In the genomic region with DNA sequence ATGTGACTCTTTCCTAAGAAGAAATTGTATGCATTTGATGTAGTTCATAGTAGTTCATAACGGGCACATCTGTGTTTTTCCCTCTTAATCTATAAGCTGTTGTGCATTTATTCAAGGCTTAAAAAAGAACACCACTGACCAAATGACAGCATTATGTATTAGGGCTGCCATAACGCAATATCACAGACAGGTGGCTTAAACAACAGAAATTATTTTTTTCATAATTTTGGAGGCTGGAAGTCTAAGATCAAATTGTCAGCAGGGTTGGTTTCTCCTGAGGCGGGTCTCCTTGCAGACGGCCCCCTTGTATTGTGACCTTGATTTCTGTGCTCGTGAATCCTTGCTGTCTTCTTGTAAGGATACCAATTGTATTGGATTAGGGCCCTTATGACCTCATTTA, we compare ENCODE assay signal across 21 cellular contexts. TPM values are rescaled to one million over a fixed set of nuclear protein-coding genes. Genes with fewer than 3 reads are reported as not detected.
DNase-seq lines count a peak whose midpoint lies in the region; ATAC-seq and TF ChIP-seq lines count a peak whose summit lies in the region.
"Had no signal": no experiment of that assay in that cellular context is flagged by ENCODE, and none has a peak within 500 bp of the region (broad histone marks: within the 10 kb centered on the region; RNA-seq: fewer than 3 reads in every experiment).

No MANE protein-coding gene starts in this region.

- no peak for TF ChIP-seq EP300 in ovary (IDR thresholded peaks at IDR 0.05)

- DNase-seq in DMS53 (lab: John Stamatoyannopoulos, UW) = peak; percentile 35
- DNase-seq in DMS53 treated with DMSO at 0.1 percent for 48 hours (lab: John Stamatoyannopoulos, UW; ENCODE audit: unreplicated experiment) = no peak
- DNase-seq in NCI-H82 (lab: John Stamatoyannopoulos, UW) = peak; percentile 41
- DNase-seq in choroid plexus epithelial cell (ENCODE audit: low read depth) = peak; percentile 11
- DNase-seq in ovary = no peak
- DNase-seq: activated CD4-positive, alpha-beta T cell treated with anti-CD3 and anti-CD28 coated beads for 4 hours; activated gamma-delta T cell treated with Interleukin-2 at 50 U/mL for 16 hours; DMS 273 treated with DMSO at 0.1 percent for 48 hours; NCI-H1092 treated with DMSO at 0.1 percent for 48 hours; NCI-H524 treated with DMSO at 0.1 percent for 48 hours; retina; stimulated activated naive B cell treated with anti-CD40 and anti-IgM and Interleukin-4, amounts not matched to agents 10 μg/mL and 1 μg/mL and 100 μg/mL, for 72 hours had no signal

- 72 to 78% (median 73%) methylated on average over 5 of the region's 5 CpGs for WGBS in ovary, 3 donors

- H3K4me1 ChIP-seq in neuron (ENCODE audit: insufficient read depth, low read length) (peaks cover 8% of the 10 kb centered on the region), ovary (ENCODE audit: insufficient read depth) (no peaks in the 10 kb centered on the region)

- ATAC-seq in HG02938 (IDR thresholded peaks at IDR 0.05; ENCODE audit: unreplicated experiment) = no peak
- no peak for ATAC-seq in HG03571 (IDR thresholded peaks at IDR 0.05; ENCODE audit: unreplicated experiment)
- ATAC-seq: Panc1; stimulated activated naive B cell treated with anti-CD40 and anti-IgM and Interleukin-4, amounts not matched to agents 10 μg/mL and 1 μg/mL and 100 μg/mL, for 72 hours had no signal

- intact Hi-C loops in ovary (cut with DNase I) = no loop called here

- H3K36me3 ChIP-seq in neuron (ENCODE audit: insufficient read depth, low read length) (peaks cover 17% of the 10 kb centered on the region), ovary (no peaks in the 10 kb centered on the region)

- TF ChIP-seq CTCF in choroid plexus epithelial cell (conservative IDR thresholded peaks at IDR 0.05; ENCODE audit: low read depth, low read length) (peak; percentile 10), ovary (IDR thresholded peaks at IDR 0.05) (no peak)

- H3K27ac ChIP-seq in ovary = no peak overlapping the region
- H3K27ac ChIP-seq: 22Rv1, ascending aorta, BLaER1 had no signal

- H3K27me3 ChIP-seq in neuron (ENCODE audit: insufficient read depth, low read length) (no peaks in the 10 kb centered on the region), ovary (no peaks in the 10 kb centered on the region)
- H3K27me3 ChIP-seq: ascending aorta, BLaER1, tibial nerve had no signal

- H2AFZ ChIP-seq in neuron (ENCODE audit: low read depth, low read length) = peak overlapping the region; percentile 31

- H3K9me3 ChIP-seq in neuron (ENCODE audit: low read length) (no peaks in the 10 kb centered on the region), ovary (no peaks in the 10 kb centered on the region)
- H3K9me3 ChIP-seq: ascending aorta, BLaER1, tibial nerve had no signal

- no peak for TF ChIP-seq POLR2A in ovary (IDR thresholded peaks at IDR 0.05)

- H3K4me3 ChIP-seq in choroid plexus epithelial cell (ENCODE audit: low read depth, low read length) (no peak overlapping the region), neuron (ENCODE audit: low read length) (no peak overlapping the region), ovary (no peak overlapping the region)
- H3K4me3 ChIP-seq: ascending aorta, BLaER1 had no signal

RNA-seq across cellular contexts. Expression of gene SSMEM1, which starts 0.6 kb away (rescaled TPM):
- not detected for total RNA-seq in ovary
- polyA plus RNA-seq in ovary = not detected
- total RNA-seq: ascending aorta, H1, tibial nerve had no signal
- polyA plus RNA-seq: H1 had no signal

RNA-seq across cellular contexts. Expression of gene TMEM209, which starts 1.8 kb away (rescaled TPM):
- 10 to 100 TPM in 6 of 7 donors, 1 to 10 TPM in 1; 7.6 to 26.1 (median 15.5) TPM for total RNA-seq in ovary
- 10 to 100 TPM in 1 of 2 donors, 1 to 10 TPM in 1; 7.8 to 13.1 TPM for polyA plus RNA-seq in ovary

RNA-seq across cellular contexts. Expression of gene CPA2, which starts 59.6 kb away (rescaled TPM):
- total RNA-seq in ovary = 1 to 10 TPM in 2 of 7 donors, under 1 TPM in 2, not detected in 3; 0.22 to 3.6 (median 2.1) TPM
- polyA plus RNA-seq in ovary = under 1 TPM in 1 of 2 donors, not detected in 1; 0.05 TPM
- total RNA-seq: ascending aorta, H1 had no signal

Comparison
In these comparisons a context has a peak if more than half of its experiments do, and no peak if none do; other contexts are left out.
1. DNase-seq: peak in DMS53 (single experiment), NCI-H82 (single experiment) and choroid plexus epithelial cell (single experiment); none in DMS53 treated with DMSO at 0.1 percent for 48 hours (single experiment) and ovary (0 of 5).